In the genomic region with DNA sequence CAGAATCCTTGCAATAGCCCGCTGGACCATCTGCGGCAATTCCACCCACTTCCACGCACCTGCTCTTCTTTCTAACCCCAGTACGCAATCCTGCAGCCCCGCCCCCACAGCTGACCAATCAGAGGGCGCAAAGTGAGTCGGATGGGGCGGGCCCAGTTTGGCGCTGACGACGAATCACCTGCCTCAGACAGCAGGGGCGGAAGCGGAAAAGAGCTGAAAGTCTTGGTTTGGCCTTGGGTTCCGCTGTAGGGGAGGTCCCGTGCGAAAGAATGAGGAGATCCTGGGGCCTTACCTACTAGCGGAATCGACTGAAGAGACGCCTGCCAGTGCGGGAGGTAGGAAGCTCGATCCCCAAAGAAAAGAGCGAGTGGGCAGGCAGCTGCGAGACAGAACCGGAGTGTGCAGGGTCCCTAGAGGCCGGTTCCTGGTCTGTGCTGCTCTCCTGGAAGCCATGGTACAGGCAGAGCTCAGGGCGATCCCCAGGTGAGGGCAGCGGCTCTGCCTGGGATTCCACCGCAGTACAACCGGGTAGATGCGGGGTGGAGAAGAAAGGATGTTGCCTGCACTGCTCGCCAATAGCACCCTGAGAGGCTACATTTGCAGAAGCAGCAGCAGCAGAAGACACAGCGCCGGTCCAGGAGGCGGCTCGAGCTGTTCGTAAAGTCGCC, we compare ENCODE assay signal across 1 cellular context.
TF ChIP-seq lines count a peak whose summit lies in the region.

Gene TMEM184C (plus strand): TSS at position 225 of the 668 bp plus-strand sequence. CDS start 560 bp downstream, outside the sequence.

TF ChIP-seq in HepG2, 621 proteins besides CTCF, POLR2A, EP300 and RAD21 (continued from another document and continues in another):
- TF ChIP-seq ERF (CRISPR knock-in tag; IDR thresholded peaks at IDR 0.05) (no peak; the same call in 1 of the 2 replicates), NFKB2 (CRISPR knock-in tag; IDR thresholded peaks at IDR 0.05; ENCODE audit: borderline replicate concordance) (peak; percentile 76; the same call in 1 of the 2 replicates), KLF16 (CRISPR knock-in tag; IDR thresholded peaks at IDR 0.05) (peak in 1 of 2 experiments; percentile 29; a peak in 1 of 4 replicates), IRX3 (CRISPR knock-in tag; IDR thresholded peaks at IDR 0.05; ENCODE audit: borderline replicate concordance, low read depth) (0 out of 2 replicates have a peak, but pooled peaks have one; percentile 45), ZNF577 (CRISPR knock-in tag; IDR thresholded peaks at IDR 0.05; ENCODE audit: borderline replicate concordance, low read depth) (no peak), MXD1 (CRISPR knock-in tag; IDR thresholded peaks at IDR 0.05) (peak; percentile 54; the same call in 1 of the 2 replicates), HOXA9 (CRISPR knock-in tag; IDR thresholded peaks at IDR 0.05; ENCODE audit: borderline replicate concordance) (no peak), ZNF775 (CRISPR knock-in tag; IDR thresholded peaks at IDR 0.05; ENCODE audit: borderline replicate concordance) (no peak), ZNF672 (CRISPR knock-in tag; IDR thresholded peaks at IDR 0.05) (no peak), ZNF281 (CRISPR knock-in tag; IDR thresholded peaks at IDR 0.05; ENCODE audit: borderline replicate concordance) (no peak), YEATS2 (CRISPR knock-in tag; IDR thresholded peaks at IDR 0.05; ENCODE audit: borderline replicate concordance) (peak; percentile 94; the same call in 1 of the 2 replicates), ZBTB7A (CRISPR knock-in tag; IDR thresholded peaks at IDR 0.05) (no peak), ATF5 (CRISPR knock-in tag; IDR thresholded peaks at IDR 0.05; ENCODE audit: low read depth) (no peak), BCL3 (CRISPR knock-in tag; IDR thresholded peaks at IDR 0.05) (peak; percentile 42; the same call in 1 of the 2 replicates), THAP11 (CRISPR knock-in tag; IDR thresholded peaks at IDR 0.05) (peak; percentile 82), ZC3H4 (CRISPR knock-in tag; IDR thresholded peaks at IDR 0.05; ENCODE audit: borderline replicate concordance) (no peak), MTA3 (CRISPR knock-in tag; IDR thresholded peaks at IDR 0.05) (no peak), FOXA1 (IDR thresholded peaks at IDR 0.05) (no peak), FOXA1 (CRISPR knock-in tag; IDR thresholded peaks at IDR 0.05) (no peak), ZNF512 (CRISPR knock-in tag; IDR thresholded peaks at IDR 0.05) (no peak), JUN (CRISPR knock-in tag; IDR thresholded peaks at IDR 0.05) (no peak), ISL2 (CRISPR knock-in tag; IDR thresholded peaks at IDR 0.05) (peak; percentile 29; the same call in 1 of the 2 replicates), DBP (CRISPR knock-in tag; IDR thresholded peaks at IDR 0.05; ENCODE audit: not compliant biosample characterization) (no peak), FOXJ3 (CRISPR knock-in tag; IDR thresholded peaks at IDR 0.05; ENCODE audit: borderline replicate concordance) (0 out of 2 replicates have a peak, but pooled peaks have one; percentile 30)
- TF ChIP-seq, protein P1, sequence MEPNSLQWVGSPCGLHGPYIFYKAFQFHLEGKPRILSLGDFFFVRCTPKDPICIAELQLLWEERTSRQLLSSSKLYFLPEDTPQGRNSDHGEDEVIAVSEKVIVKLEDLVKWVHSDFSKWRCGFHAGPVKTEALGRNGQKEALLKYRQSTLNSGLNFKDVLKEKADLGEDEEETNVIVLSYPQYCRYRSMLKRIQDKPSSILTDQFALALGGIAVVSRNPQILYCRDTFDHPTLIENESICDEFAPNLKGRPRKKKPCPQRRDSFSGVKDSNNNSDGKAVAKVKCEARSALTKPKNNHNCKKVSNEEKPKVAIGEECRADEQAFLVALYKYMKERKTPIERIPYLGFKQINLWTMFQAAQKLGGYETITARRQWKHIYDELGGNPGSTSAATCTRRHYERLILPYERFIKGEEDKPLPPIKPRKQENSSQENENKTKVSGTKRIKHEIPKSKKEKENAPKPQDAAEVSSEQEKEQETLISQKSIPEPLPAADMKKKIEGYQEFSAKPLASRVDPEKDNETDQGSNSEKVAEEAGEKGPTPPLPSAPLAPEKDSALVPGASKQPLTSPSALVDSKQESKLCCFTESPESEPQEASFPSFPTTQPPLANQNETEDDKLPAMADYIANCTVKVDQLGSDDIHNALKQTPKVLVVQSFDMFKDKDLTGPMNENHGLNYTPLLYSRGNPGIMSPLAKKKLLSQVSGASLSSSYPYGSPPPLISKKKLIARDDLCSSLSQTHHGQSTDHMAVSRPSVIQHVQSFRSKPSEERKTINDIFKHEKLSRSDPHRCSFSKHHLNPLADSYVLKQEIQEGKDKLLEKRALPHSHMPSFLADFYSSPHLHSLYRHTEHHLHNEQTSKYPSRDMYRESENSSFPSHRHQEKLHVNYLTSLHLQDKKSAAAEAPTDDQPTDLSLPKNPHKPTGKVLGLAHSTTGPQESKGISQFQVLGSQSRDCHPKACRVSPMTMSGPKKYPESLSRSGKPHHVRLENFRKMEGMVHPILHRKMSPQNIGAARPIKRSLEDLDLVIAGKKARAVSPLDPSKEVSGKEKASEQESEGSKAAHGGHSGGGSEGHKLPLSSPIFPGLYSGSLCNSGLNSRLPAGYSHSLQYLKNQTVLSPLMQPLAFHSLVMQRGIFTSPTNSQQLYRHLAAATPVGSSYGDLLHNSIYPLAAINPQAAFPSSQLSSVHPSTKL (CRISPR knock-in tag; IDR thresholded peaks at IDR 0.05) = peak; percentile 49
- TF ChIP-seq, protein P2, sequence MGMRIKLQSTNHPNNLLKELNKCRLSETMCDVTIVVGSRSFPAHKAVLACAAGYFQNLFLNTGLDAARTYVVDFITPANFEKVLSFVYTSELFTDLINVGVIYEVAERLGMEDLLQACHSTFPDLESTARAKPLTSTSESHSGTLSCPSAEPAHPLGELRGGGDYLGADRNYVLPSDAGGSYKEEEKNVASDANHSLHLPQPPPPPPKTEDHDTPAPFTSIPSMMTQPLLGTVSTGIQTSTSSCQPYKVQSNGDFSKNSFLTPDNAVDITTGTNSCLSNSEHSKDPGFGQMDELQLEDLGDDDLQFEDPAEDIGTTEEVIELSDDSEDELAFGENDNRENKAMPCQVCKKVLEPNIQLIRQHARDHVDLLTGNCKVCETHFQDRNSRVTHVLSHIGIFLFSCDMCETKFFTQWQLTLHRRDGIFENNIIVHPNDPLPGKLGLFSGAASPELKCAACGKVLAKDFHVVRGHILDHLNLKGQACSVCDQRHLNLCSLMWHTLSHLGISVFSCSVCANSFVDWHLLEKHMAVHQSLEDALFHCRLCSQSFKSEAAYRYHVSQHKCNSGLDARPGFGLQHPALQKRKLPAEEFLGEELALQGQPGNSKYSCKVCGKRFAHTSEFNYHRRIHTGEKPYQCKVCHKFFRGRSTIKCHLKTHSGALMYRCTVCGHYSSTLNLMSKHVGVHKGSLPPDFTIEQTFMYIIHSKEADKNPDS (CRISPR knock-in tag; IDR thresholded peaks at IDR 0.05) = no peak
- TF ChIP-seq, protein P3, sequence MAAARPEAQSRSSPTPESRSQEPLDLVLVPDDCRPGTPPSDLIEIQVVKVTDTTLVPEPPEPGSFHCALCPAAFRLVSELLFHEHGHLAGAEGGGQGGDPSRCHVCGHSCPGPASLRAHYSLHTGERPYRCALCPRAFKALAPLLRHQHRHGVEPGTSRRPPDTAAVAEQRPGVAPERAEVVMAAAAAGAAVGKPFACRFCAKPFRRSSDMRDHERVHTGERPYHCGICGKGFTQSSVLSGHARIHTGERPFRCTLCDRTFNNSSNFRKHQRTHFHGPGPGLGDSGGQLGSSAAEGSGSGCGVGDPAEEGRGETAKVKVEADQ (CRISPR knock-in tag; IDR thresholded peaks at IDR 0.05; ENCODE audit: borderline replicate concordance) = peak; percentile 72; the same call in 1 of the 2 replicates
- TF ChIP-seq, protein P4, sequence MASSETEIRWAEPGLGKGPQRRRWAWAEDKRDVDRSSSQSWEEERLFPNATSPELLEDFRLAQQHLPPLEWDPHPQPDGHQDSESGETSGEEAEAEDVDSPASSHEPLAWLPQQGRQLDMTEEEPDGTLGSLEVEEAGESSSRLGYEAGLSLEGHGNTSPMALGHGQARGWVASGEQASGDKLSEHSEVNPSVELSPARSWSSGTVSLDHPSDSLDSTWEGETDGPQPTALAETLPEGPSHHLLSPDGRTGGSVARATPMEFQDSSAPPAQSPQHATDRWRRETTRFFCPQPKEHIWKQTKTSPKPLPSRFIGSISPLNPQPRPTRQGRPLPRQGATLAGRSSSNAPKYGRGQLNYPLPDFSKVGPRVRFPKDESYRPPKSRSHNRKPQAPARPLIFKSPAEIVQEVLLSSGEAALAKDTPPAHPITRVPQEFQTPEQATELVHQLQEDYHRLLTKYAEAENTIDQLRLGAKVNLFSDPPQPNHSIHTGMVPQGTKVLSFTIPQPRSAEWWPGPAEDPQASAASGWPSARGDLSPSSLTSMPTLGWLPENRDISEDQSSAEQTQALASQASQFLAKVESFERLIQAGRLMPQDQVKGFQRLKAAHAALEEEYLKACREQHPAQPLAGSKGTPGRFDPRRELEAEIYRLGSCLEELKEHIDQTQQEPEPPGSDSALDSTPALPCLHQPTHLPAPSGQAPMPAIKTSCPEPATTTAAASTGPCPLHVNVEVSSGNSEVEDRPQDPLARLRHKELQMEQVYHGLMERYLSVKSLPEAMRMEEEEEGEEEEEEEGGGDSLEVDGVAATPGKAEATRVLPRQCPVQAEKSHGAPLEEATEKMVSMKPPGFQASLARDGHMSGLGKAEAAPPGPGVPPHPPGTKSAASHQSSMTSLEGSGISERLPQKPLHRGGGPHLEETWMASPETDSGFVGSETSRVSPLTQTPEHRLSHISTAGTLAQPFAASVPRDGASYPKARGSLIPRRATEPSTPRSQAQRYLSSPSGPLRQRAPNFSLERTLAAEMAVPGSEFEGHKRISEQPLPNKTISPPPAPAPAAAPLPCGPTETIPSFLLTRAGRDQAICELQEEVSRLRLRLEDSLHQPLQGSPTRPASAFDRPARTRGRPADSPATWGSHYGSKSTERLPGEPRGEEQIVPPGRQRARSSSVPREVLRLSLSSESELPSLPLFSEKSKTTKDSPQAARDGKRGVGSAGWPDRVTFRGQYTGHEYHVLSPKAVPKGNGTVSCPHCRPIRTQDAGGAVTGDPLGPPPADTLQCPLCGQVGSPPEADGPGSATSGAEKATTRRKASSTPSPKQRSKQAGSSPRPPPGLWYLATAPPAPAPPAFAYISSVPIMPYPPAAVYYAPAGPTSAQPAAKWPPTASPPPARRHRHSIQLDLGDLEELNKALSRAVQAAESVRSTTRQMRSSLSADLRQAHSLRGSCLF (CRISPR knock-in tag; IDR thresholded peaks at IDR 0.05; ENCODE audit: borderline replicate concordance) = no peak
- TF ChIP-seq, protein P5, sequence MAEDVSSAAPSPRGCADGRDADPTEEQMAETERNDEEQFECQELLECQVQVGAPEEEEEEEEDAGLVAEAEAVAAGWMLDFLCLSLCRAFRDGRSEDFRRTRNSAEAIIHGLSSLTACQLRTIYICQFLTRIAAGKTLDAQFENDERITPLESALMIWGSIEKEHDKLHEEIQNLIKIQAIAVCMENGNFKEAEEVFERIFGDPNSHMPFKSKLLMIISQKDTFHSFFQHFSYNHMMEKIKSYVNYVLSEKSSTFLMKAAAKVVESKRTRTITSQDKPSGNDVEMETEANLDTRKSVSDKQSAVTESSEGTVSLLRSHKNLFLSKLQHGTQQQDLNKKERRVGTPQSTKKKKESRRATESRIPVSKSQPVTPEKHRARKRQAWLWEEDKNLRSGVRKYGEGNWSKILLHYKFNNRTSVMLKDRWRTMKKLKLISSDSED (CRISPR knock-in tag; IDR thresholded peaks at IDR 0.05) = no peak
